ENCODE assay signal across 3 cellular contexts in the genomic region with DNA sequence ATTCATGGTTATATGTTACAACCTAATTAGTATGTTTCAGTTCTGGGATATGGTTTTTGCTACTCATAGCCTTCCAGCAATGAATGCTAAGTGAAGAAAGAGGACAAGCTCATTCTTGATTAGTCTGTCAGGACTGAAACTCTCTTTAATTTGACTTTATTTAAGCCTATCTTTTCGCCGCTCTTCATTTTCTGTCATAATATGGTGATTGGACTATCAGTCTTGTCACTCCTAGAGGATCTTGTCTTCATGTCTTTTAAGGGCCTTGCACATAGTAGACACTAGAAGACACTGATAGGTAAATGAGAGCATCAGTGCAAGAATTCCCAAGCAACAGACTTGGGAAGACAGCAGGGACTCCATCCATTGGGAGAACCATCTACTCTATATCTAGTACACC.
"Had no signal": no experiment of that assay in that cellular context is flagged by ENCODE, and none has a peak within 500 bp of the region (broad histone marks: within the 10 kb centered on the region; RNA-seq: fewer than 3 reads in every experiment).

No MANE protein-coding gene starts in this region.

- H3K4me3 ChIP-seq: GM12878 had no signal

- DNase-seq: GDM1, GF-D8 had no signal
